Comparison of ENCODE assay signal across 22 cellular contexts in genomic region chr20:40283689-40284088, GRCh38.
A peak's percentile ranks its signal among the peaks of the same experiment; 100 is the strongest.
DNase-seq lines count a peak whose midpoint lies in the region; ATAC-seq, FAIRE-seq and TF ChIP-seq lines count a peak whose summit lies in the region.
"Had no signal": no experiment of that assay in that cellular context is flagged by ENCODE, and none has a peak within 500 bp of the region (broad histone marks: within the 10 kb centered on the region; RNA-seq: fewer than 3 reads in every experiment).

No MANE protein-coding gene starts in this region.

- FAIRE-seq in keratinocyte (lab: Jason Lieb, UNC), result peak; percentile 95
- FAIRE-seq: A549, D721Med had no signal

- no peaks in the 10 kb centered on the region for H3K4me1 Mint-ChIP-seq in endothelial cell (ENCODE audit: unreplicated experiment)

- H2AFZ ChIP-seq in keratinocyte (ENCODE audit: control insufficient read depth, low read length), result no peak overlapping the region
- H2AFZ ChIP-seq in smooth muscle cell (ENCODE audit: low read depth), result no peak overlapping the region

- H3K79me2 ChIP-seq in keratinocyte (ENCODE audit: control insufficient read depth, insufficient read depth, low read length) (no peaks in the 10 kb centered on the region), smooth muscle cell (ENCODE audit: low read depth) (no peaks in the 10 kb centered on the region)

- no peak overlapping the region for H3K4me3 Mint-ChIP-seq in endothelial cell (ENCODE audit: unreplicated experiment)
- H3K4me3 Mint-ChIP-seq: CD4-positive, alpha-beta T cell had no signal

- no peaks in the 10 kb centered on the region for H3K9me3 Mint-ChIP-seq in endothelial cell (ENCODE audit: unreplicated experiment)
- H3K9me3 Mint-ChIP-seq: CD4-positive, alpha-beta T cell had no signal

- H3K27ac ChIP-seq in RWPE2 (ENCODE audit: poor library complexity, severe bottlenecking) (no peak overlapping the region), epithelial cell of prostate (peak overlapping the region; percentile 28), keratinocyte (ENCODE audit: control insufficient read depth, insufficient read depth, low read length) (no peak overlapping the region), smooth muscle cell (ENCODE audit: low read depth) (no peak overlapping the region)
- H3K27ac ChIP-seq: A549; BLaER1 treated with 17β-estradiol and CSF1 and Interleukin-3, amounts not matched to agents 10 nM and 100 nM had no signal

- no peaks in the 10 kb centered on the region for H3K27me3 Mint-ChIP-seq in endothelial cell (ENCODE audit: unreplicated experiment)

- peaks cover 5% of the 10 kb centered on the region for H3F3A ChIP-seq in smooth muscle cell (ENCODE audit: low read depth)

- 77% methylated on average over 1 of the region's 1 CpG for WGBS in smooth muscle cell (ENCODE audit: low lambda C conversion rate)

- H3K36me3 ChIP-seq in RWPE2 (ENCODE audit: low read depth) (no peaks in the 10 kb centered on the region), keratinocyte (ENCODE audit: control insufficient read depth in 2 of 2, extremely low read depth in 1 of 2, insufficient read depth in 2 of 2, low read length in 2 of 2) (no peaks in the 10 kb centered on the region), smooth muscle cell (ENCODE audit: low read depth) (no peaks in the 10 kb centered on the region), MG63 (no peaks in the 10 kb centered on the region)
- H3K36me3 ChIP-seq: BLaER1 treated with 17β-estradiol and CSF1 and Interleukin-3, amounts not matched to agents 10 nM and 100 nM had no signal

- no peaks in the 10 kb centered on the region for H3K27me3 ChIP-seq in RWPE2 (ENCODE audit: insufficient read depth, poor library complexity, severe bottlenecking)
- peaks cover 4% of the 10 kb centered on the region for H3K27me3 ChIP-seq in keratinocyte (ENCODE audit: control insufficient read depth, extremely low read depth, insufficient read depth, low read length)
- H3K27me3 ChIP-seq in smooth muscle cell (ENCODE audit: low read depth), result no peaks in the 10 kb centered on the region
- no peaks in the 10 kb centered on the region for H3K27me3 ChIP-seq in MG63
- H3K27me3 ChIP-seq: BLaER1 treated with 17β-estradiol and CSF1 and Interleukin-3, amounts not matched to agents 10 nM and 100 nM had no signal

- peaks cover 36% of the 10 kb centered on the region for H3K4me1 ChIP-seq in RWPE2 (ENCODE audit: insufficient read depth, poor library complexity, severe bottlenecking)
- peaks cover 38% of the 10 kb centered on the region for H3K4me1 ChIP-seq in keratinocyte (ENCODE audit: control insufficient read depth, extremely low read depth, insufficient read depth, low read length)
- H3K4me1 ChIP-seq in smooth muscle cell (ENCODE audit: low read depth), result peaks cover 12% of the 10 kb centered on the region

- ATAC-seq in RWPE2 (ENCODE audit: low read depth) (peak; percentile 54), HG03097 (IDR thresholded peaks at IDR 0.05; ENCODE audit: low FRiP score, unreplicated experiment) (no peak)
- ATAC-seq: A549, Panc1 had no signal

- H3K4me3 ChIP-seq in RWPE2 (ENCODE audit: severe bottlenecking) (no peak overlapping the region), keratinocyte (ENCODE audit: control insufficient read depth in 2 of 3, extremely low read depth in 1 of 3, insufficient read depth in 2 of 3, low read depth in 1 of 3, low read length in 3 of 3) (no peak overlapping the region), smooth muscle cell (no peak overlapping the region), MG63 (no peak overlapping the region)
- H3K4me3 ChIP-seq: A549; BLaER1 treated with 17β-estradiol and CSF1 and Interleukin-3, amounts not matched to agents 10 nM and 100 nM had no signal

- H4K20me1 ChIP-seq in keratinocyte (ENCODE audit: control insufficient read depth, extremely low read depth, insufficient read depth, low read length) (no peaks in the 10 kb centered on the region), smooth muscle cell (ENCODE audit: low read depth) (no peaks in the 10 kb centered on the region)
- H4K20me1 ChIP-seq: BLaER1 treated with 17β-estradiol and CSF1 and Interleukin-3, amounts not matched to agents 10 nM and 100 nM had no signal

- H3K9me1 ChIP-seq in keratinocyte (ENCODE audit: control insufficient read depth, extremely low read depth, insufficient read depth, low read length), result no peaks in the 10 kb centered on the region

- H3K9me3 ChIP-seq in RWPE2 (ENCODE audit: severe bottlenecking) (no peaks in the 10 kb centered on the region), keratinocyte (ENCODE audit: control insufficient read depth, low read depth, low read length) (no peaks in the 10 kb centered on the region), smooth muscle cell (replicated peaks; ENCODE audit: low read depth) (no peaks in the 10 kb centered on the region), MG63 (no peaks in the 10 kb centered on the region)
- H3K9me3 ChIP-seq: A549; BLaER1 treated with 17β-estradiol and CSF1 and Interleukin-3, amounts not matched to agents 10 nM and 100 nM had no signal

- dilution Hi-C loops in keratinocyte (cut with MboI; ENCODE audit: extremely low pct_ligation_motif_present, low sequenced_read_pairs), result no loop called here

- DNase-seq in RWPE2 (ENCODE audit: low spot score) (no peak), epithelial cell of prostate (ENCODE audit: low read depth, low spot score) (peak; percentile 50), keratinocyte (ENCODE audit: low read depth, low spot score) (peak; percentile 21), smooth muscle cell (lab: John Stamatoyannopoulos, UW; ENCODE audit: unreplicated experiment) (no peak), MG63 (no peak), endothelial cell (ENCODE audit: low spot score) (no peak)
- DNase-seq: AML-193; CD4-positive, alpha-beta T cell; H7; IMR-90; KG1; NCI-H1092; NCI-H1417 treated with DMSO at 0.1 percent for 48 hours; NCI-H2081; NCI-H2227 treated with DMSO at 0.1 percent for 48 hours; NCI-H526 treated with DMSO at 0.1 percent for 48 hours; SIG-M5 had no signal

- H3K4me2 ChIP-seq in keratinocyte (ENCODE audit: control insufficient read depth, extremely low read depth, insufficient read depth, low read depth, low read length), result no peak overlapping the region
- peak overlapping the region; percentile 8 for H3K4me2 ChIP-seq in smooth muscle cell
- H3K4me2 ChIP-seq: A549 had no signal

- TF ChIP-seq CTCF in RWPE2 (IDR thresholded peaks at IDR 0.05; ENCODE audit: poor library complexity, severe bottlenecking), result no peak
- no peak for TF ChIP-seq CTCF in keratinocyte (optimal IDR thresholded peaks at IDR 0.05 in 1 of 3, IDR thresholded peaks at IDR 0.05 in 1 of 3, conservative IDR thresholded peaks at IDR 0.05 in 1 of 3; ENCODE audit: extremely low read depth in 1 of 3, insufficient read depth in 2 of 3, low read length in 3 of 3)
- no peak for TF ChIP-seq CTCF in smooth muscle cell (IDR thresholded peaks at IDR 0.05; ENCODE audit: borderline replicate concordance, insufficient read depth, poor library complexity, severe bottlenecking)
- TF ChIP-seq CTCF in endothelial cell (IDR thresholded peaks at IDR 0.05; ENCODE audit: unreplicated experiment), result no peak

- H3K36me3 Mint-ChIP-seq in endothelial cell (ENCODE audit: low read depth, unreplicated experiment), result no peaks in the 10 kb centered on the region

- H3K27ac Mint-ChIP-seq in endothelial cell (ENCODE audit: unreplicated experiment), result no peak overlapping the region
- H3K27ac Mint-ChIP-seq: CD4-positive, alpha-beta T cell had no signal

- H3K9ac ChIP-seq in keratinocyte (ENCODE audit: control insufficient read depth, extremely low read depth, insufficient read depth, low read length) (no peak overlapping the region), smooth muscle cell (ENCODE audit: low read depth) (no peak overlapping the region)
- H3K9ac ChIP-seq: BLaER1 treated with 17β-estradiol and CSF1 and Interleukin-3, amounts not matched to agents 10 nM and 100 nM had no signal

Comparison
In these comparisons a context has a peak if more than half of its experiments do, and no peak if none do; other contexts are left out.
1. DNase-seq: peak in epithelial cell of prostate (single experiment) and keratinocyte (single experiment); none in RWPE2 (single experiment), smooth muscle cell (single experiment), MG63 (single experiment) and endothelial cell (single experiment).